11 cellular contexts compared by ENCODE assay signal in genomic region chr15:51076142-51076897, GRCh38. TPM values are rescaled to one million over a fixed set of nuclear protein-coding genes. Genes with fewer than 3 reads are reported as not detected.
A peak's percentile ranks its signal among the peaks of the same experiment; 100 is the strongest.
DNase-seq lines count a peak whose midpoint lies in the region; ATAC-seq and TF ChIP-seq lines count a peak whose summit lies in the region.
"Had no signal": no experiment of that assay in that cellular context is flagged by ENCODE, and none has a peak within 500 bp of the region (broad histone marks: within the 10 kb centered on the region; RNA-seq: fewer than 3 reads in every experiment).

No MANE protein-coding gene starts in this region.

- H3K36me3 ChIP-seq in esophagus (ENCODE audit: control insufficient read depth in 2 of 2, insufficient read depth in 2 of 2, low read length in 1 of 2): no peaks in the 10 kb centered on the region
- no peaks in the 10 kb centered on the region for H3K36me3 ChIP-seq in CD4-positive, alpha-beta memory T cell (ENCODE audit: insufficient read depth, low read length)

- peak overlapping the region; percentile 39 for H3K4me3 Mint-ChIP-seq in activated CD4-positive, alpha-beta T cell treated with anti-CD3 and anti-CD28 coated beads, Interleukin-2, amount 10 ng/mL, durations not matched to agents 24 days and 14 days
- H3K4me3 Mint-ChIP-seq in T-helper 17 cell: peak overlapping the region; percentile 19
- peak overlapping the region; percentile 47 for H3K4me3 Mint-ChIP-seq in stimulated activated naive CD8-positive, alpha-beta T cell treated with anti-CD3 and anti-CD28 coated beads, Interleukin-15, Interleukin-2, amounts not matched to agents 100 ng/mL and 50 ng/mL, for 24 hours
- H3K4me3 Mint-ChIP-seq in progenitor cell of endocrine pancreas (ENCODE audit: low read depth): no peak overlapping the region
- H3K4me3 Mint-ChIP-seq in CD4-positive, alpha-beta memory T cell: peak overlapping the region in 2 of 8 donors; percentile 18 to 62
- H3K4me3 Mint-ChIP-seq: HFFc6 had no signal

- no peaks in the 10 kb centered on the region for H3K9me3 ChIP-seq in T-helper 17 cell (ENCODE audit: control insufficient read depth, low read length, poor library complexity, severe bottlenecking)
- no peaks in the 10 kb centered on the region for H3K9me3 ChIP-seq in esophagus (ENCODE audit: control insufficient read depth in 2 of 2, insufficient read depth in 1 of 2, low read depth in 1 of 2, low read length in 1 of 2)
- H3K9me3 ChIP-seq in CD4-positive, alpha-beta memory T cell (ENCODE audit: control insufficient read depth in 1 of 2, low read length in 2 of 2): no peaks in the 10 kb centered on the region
- H3K9me3 ChIP-seq: A549 had no signal

- H3K4me3 ChIP-seq in esophagus (ENCODE audit: low read depth in 1 of 2, low read length in 2 of 2): no peak overlapping the region
- no peak overlapping the region for H3K4me3 ChIP-seq in CD4-positive, alpha-beta memory T cell (ENCODE audit: low read length in 2 of 2)
- H3K4me3 ChIP-seq: A549 had no signal

- TF ChIP-seq CTCF in progenitor cell of endocrine pancreas (IDR thresholded peaks at IDR 0.05; ENCODE audit: unreplicated experiment): no peak

- intact Hi-C loops in activated CD4-positive, alpha-beta T cell treated with anti-CD3 and anti-CD28 coated beads, Interleukin-2, amount 10 ng/mL, durations not matched to agents 24 days and 14 days (cut with micrococcal nuclease): no loop called here
- intact Hi-C loops in CD4-positive, alpha-beta memory T cell (cut with micrococcal nuclease): no loop called here

- 77 to 78% methylated on average over 9 of the region's 9 CpGs for WGBS in esophagus, 2 donors

- no peaks in the 10 kb centered on the region for H3K36me3 Mint-ChIP-seq in activated CD4-positive, alpha-beta T cell treated with anti-CD3 and anti-CD28 coated beads, Interleukin-2, amount 10 ng/mL, durations not matched to agents 24 days and 14 days (ENCODE audit: low read depth)
- peaks cover 4% of the 10 kb centered on the region for H3K36me3 Mint-ChIP-seq in T-helper 17 cell (ENCODE audit: low read depth)
- no peaks in the 10 kb centered on the region for H3K36me3 Mint-ChIP-seq in stimulated activated naive CD8-positive, alpha-beta T cell treated with anti-CD3 and anti-CD28 coated beads, Interleukin-15, Interleukin-2, amounts not matched to agents 100 ng/mL and 50 ng/mL, for 24 hours (ENCODE audit: low read depth)
- H3K36me3 Mint-ChIP-seq in progenitor cell of endocrine pancreas (ENCODE audit: insufficient read depth): no peaks in the 10 kb centered on the region
- H3K36me3 Mint-ChIP-seq in CD4-positive, alpha-beta memory T cell: no peaks in the 10 kb centered on the region

- peaks cover 5 to 6% of the 10 kb centered on the region in 2 donors for H3K4me1 ChIP-seq in esophagus (ENCODE audit: control insufficient read depth in 2 of 2, insufficient read depth in 2 of 2, low read length in 1 of 2)
- peaks cover 5% of the 10 kb centered on the region for H3K4me1 ChIP-seq in CD4-positive, alpha-beta memory T cell (ENCODE audit: insufficient read depth, low read length)
- H3K4me1 ChIP-seq: A549 had no signal

- peak; percentile 76 for DNase-seq in activated CD4-positive, alpha-beta T cell treated with anti-CD3 and anti-CD28 coated beads, Interleukin-2, amount 10 ng/mL, durations not matched to agents 24 days and 14 days
- DNase-seq in activated CD4-positive, alpha-beta T cell treated with anti-CD3 and anti-CD28 coated beads for 4 hours: no peak
- DNase-seq in T-helper 17 cell (no peak), medulla oblongata (ENCODE audit: extremely low spot score) (no peak), progenitor cell of endocrine pancreas (ENCODE audit: low spot score, unreplicated experiment) (no peak)
- DNase-seq in CD4-positive, alpha-beta memory T cell: no peak
- DNase-seq: HFFc6, NCI-H2227 treated with DMSO at 0.1 percent for 48 hours had no signal

- no peak for ATAC-seq in T-helper 17 cell
- ATAC-seq: A549 had no signal

- peak overlapping the region; percentile 60 for H3K27ac Mint-ChIP-seq in activated CD4-positive, alpha-beta T cell treated with anti-CD3 and anti-CD28 coated beads, Interleukin-2, amount 10 ng/mL, durations not matched to agents 24 days and 14 days
- H3K27ac Mint-ChIP-seq in T-helper 17 cell (no peak overlapping the region), progenitor cell of endocrine pancreas (no peak overlapping the region)
- peak overlapping the region; percentile 96 for H3K27ac Mint-ChIP-seq in stimulated activated naive CD8-positive, alpha-beta T cell treated with anti-CD3 and anti-CD28 coated beads, Interleukin-15, Interleukin-2, amounts not matched to agents 100 ng/mL and 50 ng/mL, for 24 hours
- peak overlapping the region in 1 of 7 donors; percentile 23 for H3K27ac Mint-ChIP-seq in CD4-positive, alpha-beta memory T cell
- H3K27ac Mint-ChIP-seq: HFFc6 had no signal

- H3K27me3 ChIP-seq in esophagus (ENCODE audit: control insufficient read depth in 1 of 2, insufficient read depth in 2 of 2, low read length in 2 of 2): no peaks in the 10 kb centered on the region
- no peaks in the 10 kb centered on the region for H3K27me3 ChIP-seq in CD4-positive, alpha-beta memory T cell (ENCODE audit: insufficient read depth, low read length)

- H3K9me3 Mint-ChIP-seq in activated CD4-positive, alpha-beta T cell treated with anti-CD3 and anti-CD28 coated beads, Interleukin-2, amount 10 ng/mL, durations not matched to agents 24 days and 14 days: no peaks in the 10 kb centered on the region
- no peaks in the 10 kb centered on the region for H3K9me3 Mint-ChIP-seq in stimulated activated naive CD8-positive, alpha-beta T cell treated with anti-CD3 and anti-CD28 coated beads, Interleukin-15, Interleukin-2, amounts not matched to agents 100 ng/mL and 50 ng/mL, for 24 hours
- H3K9me3 Mint-ChIP-seq in progenitor cell of endocrine pancreas (ENCODE audit: low read depth): no peaks in the 10 kb centered on the region
- H3K9me3 Mint-ChIP-seq in CD4-positive, alpha-beta memory T cell: peaks cover 0 to 2% (median 0%) of the 10 kb centered on the region in 8 donors
- H3K9me3 Mint-ChIP-seq: HFFc6 had no signal

- peak overlapping the region; percentile 10 to 48 for H3K27ac ChIP-seq in esophagus (ENCODE audit: low read depth in 2 of 2, low read length in 1 of 2)
- H3K27ac ChIP-seq in CD4-positive, alpha-beta memory T cell (ENCODE audit: low read depth, low read length): no peak overlapping the region
- H3K27ac ChIP-seq: A549 had no signal

- CTCF ChIA-PET in CD4-positive, alpha-beta memory T cell (lab: Charles Lee; ENCODE audit: partially characterized antibody): no interaction called here

- peaks cover 32% of the 10 kb centered on the region for H3K4me1 Mint-ChIP-seq in activated CD4-positive, alpha-beta T cell treated with anti-CD3 and anti-CD28 coated beads, Interleukin-2, amount 10 ng/mL, durations not matched to agents 24 days and 14 days
- H3K4me1 Mint-ChIP-seq in T-helper 17 cell (peaks cover 8% of the 10 kb centered on the region), progenitor cell of endocrine pancreas (ENCODE audit: low read depth) (no peaks in the 10 kb centered on the region)
- H3K4me1 Mint-ChIP-seq in stimulated activated naive CD8-positive, alpha-beta T cell treated with anti-CD3 and anti-CD28 coated beads, Interleukin-15, Interleukin-2, amounts not matched to agents 100 ng/mL and 50 ng/mL, for 24 hours (ENCODE audit: low read depth): peaks cover 33% of the 10 kb centered on the region
- H3K4me1 Mint-ChIP-seq in CD4-positive, alpha-beta memory T cell: peaks cover 2 to 11% (median 5%) of the 10 kb centered on the region in 4 donors

- POLR2A ChIA-PET in CD4-positive, alpha-beta memory T cell (lab: Charles Lee; ENCODE audit: partially characterized antibody): no interaction called here

- no peaks in the 10 kb centered on the region for H3K27me3 Mint-ChIP-seq in activated CD4-positive, alpha-beta T cell treated with anti-CD3 and anti-CD28 coated beads, Interleukin-2, amount 10 ng/mL, durations not matched to agents 24 days and 14 days
- peaks cover 49% of the 10 kb centered on the region for H3K27me3 Mint-ChIP-seq in T-helper 17 cell
- H3K27me3 Mint-ChIP-seq in stimulated activated naive CD8-positive, alpha-beta T cell treated with anti-CD3 and anti-CD28 coated beads, Interleukin-15, Interleukin-2, amounts not matched to agents 100 ng/mL and 50 ng/mL, for 24 hours: peaks cover 8% of the 10 kb centered on the region
- peaks cover 15% of the 10 kb centered on the region for H3K27me3 Mint-ChIP-seq in progenitor cell of endocrine pancreas
- H3K27me3 Mint-ChIP-seq in CD4-positive, alpha-beta memory T cell: peaks cover 8 to 12% of the 10 kb centered on the region in 2 donors

RNA-seq across cellular contexts. Expression of gene TNFAIP8L3, which starts 18.4 kb away (rescaled TPM):
- 0.52 and 0.77 TPM in 2 replicates for total RNA-seq in activated CD4-positive, alpha-beta T cell treated with anti-CD3 and anti-CD28 coated beads, Interleukin-2, amount 10 ng/mL, durations not matched to agents 24 days and 14 days
- not detected for total RNA-seq in T-helper 17 cell
- 1 to 10 TPM; 9.0 to 9.3 TPM for polyA plus RNA-seq in esophagus
- total RNA-seq in progenitor cell of endocrine pancreas: 0.27 TPM in 1 of 2 replicates, not detected in the other
- total RNA-seq in CD4-positive, alpha-beta memory T cell: not detected
- polyA plus RNA-seq in CD4-positive, alpha-beta memory T cell: not detected

Comparison
In these comparisons a context has a peak if more than half of its experiments do, and no peak if none do; other contexts are left out.
1. H3K27ac Mint-ChIP-seq: peak in activated CD4-positive, alpha-beta T cell treated with anti-CD3 and anti-CD28 coated beads, Interleukin-2, amount 10 ng/mL, durations not matched to agents 24 days and 14 days (single experiment) and stimulated activated naive CD8-positive, alpha-beta T cell treated with anti-CD3 and anti-CD28 coated beads, Interleukin-15, Interleukin-2, amounts not matched to agents 100 ng/mL and 50 ng/mL, for 24 hours (single experiment); none in T-helper 17 cell (single experiment) and progenitor cell of endocrine pancreas (single experiment).